ENCODE assay signal across 8 cellular contexts in genomic region chr9:33167949-33168535, GRCh38. TPM values are rescaled to one million over a fixed set of nuclear protein-coding genes. Genes with fewer than 3 reads are reported as not detected.
DNase-seq lines count a peak whose midpoint lies in the region; ATAC-seq, FAIRE-seq and TF ChIP-seq lines count a peak whose summit lies in the region.

No MANE protein-coding gene starts in this region.

- H3K4me1 ChIP-seq in HUES64 (ENCODE audit: insufficient read depth, low read length) (peaks cover 15% of the 10 kb centered on the region), kidney (ENCODE audit: control insufficient read depth in 1 of 2, insufficient read depth in 1 of 2, low read depth in 1 of 2, low read length in 2 of 2) (peaks cover 36% of the 10 kb centered on the region in 2 donors), thoracic aorta (ENCODE audit: control insufficient read depth in 1 of 2, low read depth in 2 of 2) (peaks cover 28 to 55% of the 10 kb centered on the region in 2 donors)

- no peak overlapping the region for H3K27ac ChIP-seq in HUES64 (ENCODE audit: low read depth, low read length)
- peak overlapping the region; percentile 92 to 94 for H3K27ac ChIP-seq in kidney (ENCODE audit: low read depth in 2 of 2, low read length in 2 of 2)
- peak overlapping the region; percentile 89 to 97 for H3K27ac ChIP-seq in thoracic aorta

- H3K4me3 ChIP-seq in HUES64 (ENCODE audit: low read length) = peak overlapping the region; percentile 75
- H3K4me3 ChIP-seq in kidney (ENCODE audit: low read length in 2 of 2) = peak overlapping the region; percentile 3 to 55
- H3K4me3 ChIP-seq in thoracic aorta = peak overlapping the region; percentile 92

- peak overlapping the region; percentile 97 for H3K27ac Mint-ChIP-seq in activated naive CD8-positive, alpha-beta T cell

- no peak for ATAC-seq in thoracic aorta (ENCODE audit: insufficient number of reproducible peaks, low FRiP score, low read depth)
- ATAC-seq in GM18861 (IDR thresholded peaks at IDR 0.05; ENCODE audit: unreplicated experiment) = no peak
- ATAC-seq in GM21526 (IDR thresholded peaks at IDR 0.05; ENCODE audit: low FRiP score, unreplicated experiment) = no peak

- H3K4me3 Mint-ChIP-seq in activated naive CD8-positive, alpha-beta T cell = peak overlapping the region; percentile 91

- no peaks in the 10 kb centered on the region for H3K27me3 Mint-ChIP-seq in activated naive CD8-positive, alpha-beta T cell

- WGBS in HUES64 = 77% methylated on average over 9 of the region's 9 CpGs

- H3K9me3 Mint-ChIP-seq in activated naive CD8-positive, alpha-beta T cell (ENCODE audit: low read depth) = no peaks in the 10 kb centered on the region

- H3K9ac ChIP-seq in HUES64 (ENCODE audit: low read depth, low read length) (no peak overlapping the region; the same call in 1 of the 2 replicates), kidney (ENCODE audit: low read length in 2 of 2) (peak overlapping the region in 1 of 2 donors; percentile 77)

- intact Hi-C loops in kidney (cut with DNase I) = no loop called here

- DNase-seq in ELR (ENCODE audit: low read depth) (peak; percentile 25), kidney (no peak), thoracic aorta (ENCODE audit: low spot score) (no peak), D721Med (ENCODE audit: insufficient read length, low spot score) (no peak)

- H3K36me3 ChIP-seq in HUES64 (ENCODE audit: insufficient read depth, low read length) = no peaks in the 10 kb centered on the region
- H3K36me3 ChIP-seq in kidney (ENCODE audit: control insufficient read depth in 1 of 2, insufficient read depth in 2 of 2, low read length in 2 of 2) = no peaks in the 10 kb centered on the region
- H3K36me3 ChIP-seq in thoracic aorta = no peaks in the 10 kb centered on the region

- H3K36me3 Mint-ChIP-seq in activated naive CD8-positive, alpha-beta T cell = no peaks in the 10 kb centered on the region

- H3K9me3 ChIP-seq in HUES64 (ENCODE audit: insufficient read depth, low read depth, low read length) = no peaks in the 10 kb centered on the region
- H3K9me3 ChIP-seq in kidney (ENCODE audit: control insufficient read depth in 1 of 2, low read length in 2 of 2) = no peaks in the 10 kb centered on the region
- H3K9me3 ChIP-seq in thoracic aorta = no peaks in the 10 kb centered on the region

- peaks cover 49% of the 10 kb centered on the region for H3K4me1 Mint-ChIP-seq in activated naive CD8-positive, alpha-beta T cell (ENCODE audit: low read depth)

- TF ChIP-seq CTCF in kidney (IDR thresholded peaks at IDR 0.05; ENCODE audit: borderline replicate concordance, extremely low read depth, insufficient read depth) (no peak), thoracic aorta (IDR thresholded peaks at IDR 0.05) (no peak), D721Med (IDR thresholded peaks at IDR 0.05; ENCODE audit: insufficient read depth, missing control alignments) (no peak)

- peaks cover 32% of the 10 kb centered on the region for H3K27me3 ChIP-seq in HUES64 (ENCODE audit: insufficient read depth, low read length)
- no peaks in the 10 kb centered on the region for H3K27me3 ChIP-seq in thoracic aorta (replicated peaks; ENCODE audit: insufficient read depth)

- FAIRE-seq in kidney (lab: Jason Lieb, UNC) = no peak
- no peak for FAIRE-seq in D721Med (lab: Jason Lieb, UNC)

RNA-seq across cellular contexts. Expression of gene B4GALT1, which starts 0.9 kb away (rescaled TPM):
- polyA plus RNA-seq in HUES64 (2013, experiment 1 of 2) = 14.2 TPM
- 17.8 TPM for polyA plus RNA-seq in HUES64 (2013, experiment 2 of 2)
- total RNA-seq in kidney = 163 TPM
- 33.0 TPM for polyA plus RNA-seq in kidney (ENCODE audit: insufficient read depth, low read depth, low replicate concordance)
- total RNA-seq in thoracic aorta = 10 to 100 TPM; 59.4 to 86.6 TPM

Comparison
In these comparisons a context has a peak if more than half of its experiments do, and no peak if none do; other contexts are left out.
1. H3K4me3 ChIP-seq: peak in every context shown above with its lines; median percentile 92 in thoracic aorta; 75 in HUES64; 29 in kidney.